ENCODE assay signal across 25 cellular contexts in genomic region chr21:45146301-45146700, GRCh38.
"Had no signal": no experiment of that assay in that cellular context is flagged by ENCODE, and none has a peak within 500 bp of the region (broad histone marks: within the 10 kb centered on the region; RNA-seq: fewer than 3 reads in every experiment).

No MANE protein-coding gene starts in this region.

- ATAC-seq: body of pancreas, mucosa of descending colon had no signal

- H3K4me3 ChIP-seq: body of pancreas, cardiac muscle cell, hepatocyte, mucosa of descending colon, skin epidermis, thyroid gland had no signal

- H3K4me1 ChIP-seq: thyroid gland had no signal

- H3K27me3 ChIP-seq: body of pancreas, cardiac muscle cell, hepatocyte, thyroid gland had no signal

- H3K4me2 ChIP-seq: hepatocyte had no signal

- H3K9me3 ChIP-seq: body of pancreas, mucosa of descending colon, thyroid gland had no signal

- H3K4me1 Mint-ChIP-seq: immature natural killer cell had no signal

- H3K79me2 ChIP-seq: hepatocyte had no signal

- H3K27ac Mint-ChIP-seq: activated naive CD4-positive, alpha-beta T cell treated with anti-CD3 and anti-CD28 coated beads, Interleukin-2, amount 10 ng/mL, durations not matched to agents 7 days and 5 days; dendritic cell treated with granulocyte-macrophage colony-stimulating factor and Interleukin-4, amounts not matched to agents 40 ng/mL and 50 ng/mL, for 4 days; immature natural killer cell; progenitor cell of endocrine pancreas; stimulated activated naive CD8-positive, alpha-beta T cell treated with anti-CD3 and anti-CD28 coated beads, Interleukin-15, Interleukin-2, amounts not matched to agents 100 ng/mL and 50 ng/mL, for 24 hours had no signal

- H3K36me3 ChIP-seq: cardiac muscle cell, thyroid gland had no signal

- H3K4me3 Mint-ChIP-seq: activated naive CD4-positive, alpha-beta T cell treated with anti-CD3 and anti-CD28 coated beads, Interleukin-2, amount 10 ng/mL, durations not matched to agents 7 days and 5 days; dendritic cell treated with granulocyte-macrophage colony-stimulating factor and Interleukin-4, amounts not matched to agents 40 ng/mL and 50 ng/mL, for 4 days; immature natural killer cell; naive B cell; stimulated activated naive CD8-positive, alpha-beta T cell treated with anti-CD3 and anti-CD28 coated beads, Interleukin-15, Interleukin-2, amounts not matched to agents 100 ng/mL and 50 ng/mL, for 24 hours had no signal

- FAIRE-seq: TTC549, urothelium cell line had no signal

- H3K27me3 Mint-ChIP-seq: activated naive CD4-positive, alpha-beta T cell treated with anti-CD3 and anti-CD28 coated beads, Interleukin-2, amount 10 ng/mL, durations not matched to agents 7 days and 5 days; naive B cell; progenitor cell of endocrine pancreas; stimulated activated naive CD8-positive, alpha-beta T cell treated with anti-CD3 and anti-CD28 coated beads, Interleukin-15, Interleukin-2, amounts not matched to agents 100 ng/mL and 50 ng/mL, for 24 hours had no signal

- H3K9me3 Mint-ChIP-seq: activated naive CD4-positive, alpha-beta T cell treated with anti-CD3 and anti-CD28 coated beads, Interleukin-2, amount 10 ng/mL, durations not matched to agents 7 days and 5 days; dendritic cell treated with granulocyte-macrophage colony-stimulating factor and Interleukin-4, amounts not matched to agents 40 ng/mL and 50 ng/mL, for 4 days; immature natural killer cell; naive B cell; stimulated activated naive CD8-positive, alpha-beta T cell treated with anti-CD3 and anti-CD28 coated beads, Interleukin-15, Interleukin-2, amounts not matched to agents 100 ng/mL and 50 ng/mL, for 24 hours had no signal

- H2AFZ ChIP-seq: hepatocyte had no signal

- H3K27ac ChIP-seq: body of pancreas, cardiac muscle cell, hepatocyte, thyroid gland had no signal

- DNase-seq: activated CD4-positive, alpha-beta T cell treated with anti-CD3 and anti-CD28 coated beads for 1 hour; activated CD8-positive, alpha-beta memory T cell treated with anti-CD3 and anti-CD28 coated beads, Interleukin-2, amount 50 U/mL, for 48 hours; activated effector memory CD4-positive, alpha-beta T cell treated with anti-CD3 and anti-CD28 coated beads, Interleukin-2, amount 50 U/mL, for 16 hours; activated naive CD4-positive, alpha-beta T cell treated with anti-CD3 and anti-CD28 coated beads, Interleukin-2, amount 10 ng/mL, durations not matched to agents 7 days and 5 days; body of pancreas; effector CD8-positive, alpha-beta T cell; foreskin melanocyte; immature natural killer cell; kidney glomerular epithelial cell; mucosa of descending colon; naive B cell; occipital lobe; retina; stimulated activated CD4-positive, alpha-beta T cell treated with anti-CD3 and anti-CD28 coated beads, Interleukin-1b, Interleukin-23, amount 100 ng/mL, for 48 hours; substantia nigra; T-helper 1 cell; thyroid gland had no signal
